In the genomic region with DNA sequence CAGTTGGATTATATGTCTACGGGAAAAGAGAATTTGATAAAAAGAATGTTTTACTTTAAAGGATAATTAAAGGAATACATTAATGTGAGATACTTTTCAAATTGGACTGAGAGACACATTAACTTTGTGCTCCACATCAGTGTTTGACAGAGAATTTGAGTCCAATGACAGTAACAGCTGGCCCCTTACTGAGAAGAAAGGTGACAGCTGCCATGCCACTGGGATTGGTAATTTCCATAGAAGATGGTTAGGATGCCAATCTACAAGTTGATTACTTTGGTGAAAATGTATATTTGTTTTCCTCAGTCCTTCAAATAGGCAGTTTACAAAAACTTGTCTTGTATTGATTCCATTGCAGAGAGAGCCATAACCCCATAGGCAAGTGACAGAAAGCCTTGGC, we compare ENCODE assay signal across 16 cellular contexts.
DNase-seq lines count a peak whose midpoint lies in the region; ATAC-seq and TF ChIP-seq lines count a peak whose summit lies in the region.
"Had no signal": no experiment of that assay in that cellular context is flagged by ENCODE, and none has a peak within 500 bp of the region (broad histone marks: within the 10 kb centered on the region; RNA-seq: fewer than 3 reads in every experiment).

No MANE protein-coding gene starts in this region.

- no peak overlapping the region for H4K8ac ChIP-seq in neuronal stem cell (ENCODE audit: low read depth, low read length)

- no peak overlapping the region for H3K23ac ChIP-seq in neuronal stem cell (ENCODE audit: low read depth, low read length, poor library complexity)

- H3K14ac ChIP-seq in neuronal stem cell (ENCODE audit: low read length) = no peak overlapping the region

- no peaks in the 10 kb centered on the region for H3K36me3 ChIP-seq in SK-N-MC (ENCODE audit: insufficient read depth, low read length)
- no peaks in the 10 kb centered on the region for H3K36me3 ChIP-seq in neural cell (ENCODE audit: insufficient read depth, low read length)
- no peaks in the 10 kb centered on the region for H3K36me3 ChIP-seq in CD4-positive, alpha-beta memory T cell (ENCODE audit: insufficient read depth, low read length)
- no peaks in the 10 kb centered on the region for H3K36me3 ChIP-seq in neuronal stem cell (replicated peaks in 1 of 2; ENCODE audit: control insufficient read depth in 2 of 2, insufficient read depth in 2 of 2, low read length in 2 of 2)

- H2BK5ac ChIP-seq in neuronal stem cell (ENCODE audit: low read length) = no peak overlapping the region

- no peaks in the 10 kb centered on the region for H3K9me3 ChIP-seq in SK-N-MC (ENCODE audit: low read depth, low read length)
- H3K9me3 ChIP-seq in neural cell (ENCODE audit: low read length) = no peaks in the 10 kb centered on the region
- H3K9me3 ChIP-seq in CD4-positive, alpha-beta memory T cell (ENCODE audit: control insufficient read depth in 1 of 2, low read length in 2 of 2) = no peaks in the 10 kb centered on the region
- no peaks in the 10 kb centered on the region for H3K9me3 ChIP-seq in neuronal stem cell (replicated peaks in 1 of 2; ENCODE audit: control insufficient read depth in 2 of 2, insufficient read depth in 1 of 2, low read depth in 1 of 2, low read length in 2 of 2)
- H3K9me3 ChIP-seq: Caco-2 had no signal

- no peak overlapping the region for H2BK120ac ChIP-seq in neuronal stem cell (ENCODE audit: low read depth, low read length)

- H3K4me3 ChIP-seq in SK-N-MC (peak overlapping the region; percentile 29; the same call in 1 of the 2 replicates), neural cell (ENCODE audit: low read length) (no peak overlapping the region), neuronal stem cell (ENCODE audit: low read length in 2 of 2) (no peak overlapping the region)
- H3K4me3 ChIP-seq in CD4-positive, alpha-beta memory T cell (ENCODE audit: low read length in 2 of 2) = no peak overlapping the region
- H3K4me3 ChIP-seq: GM23248 had no signal

- H2AK5ac ChIP-seq in neuronal stem cell (ENCODE audit: low read depth, low read length) = no peak overlapping the region

- no peak overlapping the region for H3K27ac Mint-ChIP-seq in CD4-positive, alpha-beta memory T cell
- H3K27ac Mint-ChIP-seq: CD8-positive, alpha-beta T cell had no signal

- no peaks in the 10 kb centered on the region for H3K4me1 ChIP-seq in CD4-positive, alpha-beta memory T cell (ENCODE audit: insufficient read depth, low read length)
- H3K4me1 ChIP-seq in neuronal stem cell (ENCODE audit: control insufficient read depth in 2 of 2, insufficient read depth in 1 of 2, low read depth in 1 of 2, low read length in 2 of 2) = no peaks in the 10 kb centered on the region

- no peak overlapping the region for H2AFZ ChIP-seq in neural cell (ENCODE audit: low read depth, low read length)
- H2AFZ ChIP-seq in neuronal stem cell (ENCODE audit: low read length) = no peak overlapping the region
- H2AFZ ChIP-seq: GM23248 had no signal

- no peak for TF ChIP-seq RAD21 in neural cell (conservative IDR thresholded peaks at IDR 0.05)

- peak; percentile 70 for TF ChIP-seq EP300 in neural cell (conservative IDR thresholded peaks at IDR 0.05; ENCODE audit: poor library complexity, severe bottlenecking)

- H3K18ac ChIP-seq in neuronal stem cell (ENCODE audit: low read length) = no peak overlapping the region

- peak overlapping the region; percentile 43 for H3K9ac ChIP-seq in SK-N-MC (ENCODE audit: insufficient read length)
- no peak overlapping the region for H3K9ac ChIP-seq in neural cell (ENCODE audit: low read length)
- H3K9ac ChIP-seq in neuronal stem cell (ENCODE audit: low read depth, low read length, poor library complexity) = no peak overlapping the region
- H3K9ac ChIP-seq: GM23248 had no signal

- H3K27ac ChIP-seq in SK-N-MC (peak overlapping the region; percentile 85), neural cell (ENCODE audit: low read length) (no peak overlapping the region), neuronal stem cell (replicated peaks; ENCODE audit: low read length) (no peak overlapping the region)
- H3K27ac ChIP-seq in CD4-positive, alpha-beta memory T cell (ENCODE audit: low read depth, low read length) = no peak overlapping the region
- H3K27ac ChIP-seq: GM23248 had no signal

- H3K36me3 Mint-ChIP-seq in CD4-positive, alpha-beta memory T cell = no peaks in the 10 kb centered on the region
- H3K36me3 Mint-ChIP-seq: CD8-positive, alpha-beta T cell had no signal

- H3K9me3 Mint-ChIP-seq in CD4-positive, alpha-beta memory T cell = peaks cover 0 to 11% (median 0%) of the 10 kb centered on the region in 8 donors
- H3K9me3 Mint-ChIP-seq: CD8-positive, alpha-beta T cell had no signal

- no peak overlapping the region for H2BK12ac ChIP-seq in neuronal stem cell (ENCODE audit: low read length)

- no peak overlapping the region for H4K91ac ChIP-seq in neuronal stem cell (ENCODE audit: low read depth, low read length, poor library complexity)

- peaks cover 0 to 2% (median 0%) of the 10 kb centered on the region in 4 donors for H3K4me1 Mint-ChIP-seq in CD4-positive, alpha-beta memory T cell

- H3K79me2 ChIP-seq in neural cell (replicated peaks; ENCODE audit: insufficient read depth, low read length) = no peaks in the 10 kb centered on the region

- no peaks in the 10 kb centered on the region for H3K27me3 ChIP-seq in neural cell (ENCODE audit: insufficient read depth, low read depth, low read length)
- no peaks in the 10 kb centered on the region for H3K27me3 ChIP-seq in CD4-positive, alpha-beta memory T cell (ENCODE audit: insufficient read depth, low read length)
- no peaks in the 10 kb centered on the region for H3K27me3 ChIP-seq in neuronal stem cell (ENCODE audit: control insufficient read depth in 3 of 3, insufficient read depth in 3 of 3, low read depth in 1 of 3, low read length in 3 of 3)

- CTCF ChIA-PET in CD4-positive, alpha-beta memory T cell (lab: Charles Lee; ENCODE audit: partially characterized antibody) = no interaction called here

- no peak overlapping the region for H3K4ac ChIP-seq in neuronal stem cell (ENCODE audit: low read length)

- no peak overlapping the region for H2BK15ac ChIP-seq in neuronal stem cell (ENCODE audit: low read length)

- DNase-seq in NCI-H524 (lab: John Stamatoyannopoulos, UW) (peak; percentile 35 to 83), NCI-H524 treated with DMSO at 0.1 percent for 48 hours (lab: John Stamatoyannopoulos, UW) (peak; percentile 74), SK-N-MC (ENCODE audit: low read depth, low spot score) (no peak), neuronal stem cell (ENCODE audit: low spot score) (no peak)
- DNase-seq in CD4-positive, alpha-beta memory T cell = no peak
- DNase-seq: C1 segment of cervical spinal cord; CD8-positive, alpha-beta T cell; DMS53; DND-41; GM23248; H7; HCEC 1CT had no signal

- POLR2A ChIA-PET in CD4-positive, alpha-beta memory T cell (lab: Charles Lee; ENCODE audit: partially characterized antibody) = no interaction called here

- intact Hi-C loops in CD4-positive, alpha-beta memory T cell (cut with micrococcal nuclease) = no loop called here

- ATAC-seq in HG03457 (IDR thresholded peaks at IDR 0.05; ENCODE audit: unreplicated experiment) (no peak), GM19351 (IDR thresholded peaks at IDR 0.05; ENCODE audit: unreplicated experiment) (no peak)
- ATAC-seq: CD8-positive, alpha-beta T cell had no signal

- no peaks in the 10 kb centered on the region for H3K27me3 Mint-ChIP-seq in CD4-positive, alpha-beta memory T cell

- TF ChIP-seq CTCF in neural cell (IDR thresholded peaks at IDR 0.05; ENCODE audit: poor library complexity, severe bottlenecking) = no peak

- no CpG with 5 or more reads among the region's 1 CpG for whole genome bisulfite sequencing in neuronal stem cell (ENCODE audit: extremely low coverage in 2 of 2, insufficient read length in 2 of 2, insufficient replicate concordance in 1 of 2), 2 donors

- no peaks in the 10 kb centered on the region for H3K9me2 ChIP-seq in neural cell (ENCODE audit: insufficient read depth, low read length)

- H3K4me2 ChIP-seq in neural cell (ENCODE audit: low read length) = no peak overlapping the region
- H3K4me2 ChIP-seq in neuronal stem cell (ENCODE audit: insufficient read depth, low read length, poor library complexity, severe bottlenecking) = no peak overlapping the region

- no peaks in the 10 kb centered on the region for H4K20me1 ChIP-seq in neural cell (ENCODE audit: insufficient read depth)

- H3K79me1 ChIP-seq in neuronal stem cell (ENCODE audit: low read depth, low read length) = no peaks in the 10 kb centered on the region

- no peaks in the 10 kb centered on the region for H3F3A ChIP-seq in neural cell (ENCODE audit: insufficient read depth, low read length, poor library complexity, severe bottlenecking)

- no peak overlapping the region for H3K4me3 Mint-ChIP-seq in CD4-positive, alpha-beta memory T cell
- H3K4me3 Mint-ChIP-seq: CD8-positive, alpha-beta T cell had no signal

TF ChIP-seq in neural cell, 6 proteins besides CTCF, POLR2A, EP300 and RAD21:
- no peak for TF ChIP-seq POLR2AphosphoS5 (IDR thresholded peaks at IDR 0.05)
- no peak for TF ChIP-seq MXI1 (conservative IDR thresholded peaks at IDR 0.05; ENCODE audit: poor library complexity, severe bottlenecking)
TF ChIP-seq in neural cell: peak in this region for 0.

Comparison
In these comparisons a context has a peak if more than half of its experiments do, and no peak if none do; other contexts are left out.
1. DNase-seq: peak in NCI-H524 (2 of 2) and NCI-H524 treated with DMSO at 0.1 percent for 48 hours (single experiment); none in SK-N-MC (single experiment), CD4-positive, alpha-beta memory T cell (0 of 5) and neuronal stem cell (single experiment).